ENCODE assay signal across 8 cellular contexts in the genomic region with DNA sequence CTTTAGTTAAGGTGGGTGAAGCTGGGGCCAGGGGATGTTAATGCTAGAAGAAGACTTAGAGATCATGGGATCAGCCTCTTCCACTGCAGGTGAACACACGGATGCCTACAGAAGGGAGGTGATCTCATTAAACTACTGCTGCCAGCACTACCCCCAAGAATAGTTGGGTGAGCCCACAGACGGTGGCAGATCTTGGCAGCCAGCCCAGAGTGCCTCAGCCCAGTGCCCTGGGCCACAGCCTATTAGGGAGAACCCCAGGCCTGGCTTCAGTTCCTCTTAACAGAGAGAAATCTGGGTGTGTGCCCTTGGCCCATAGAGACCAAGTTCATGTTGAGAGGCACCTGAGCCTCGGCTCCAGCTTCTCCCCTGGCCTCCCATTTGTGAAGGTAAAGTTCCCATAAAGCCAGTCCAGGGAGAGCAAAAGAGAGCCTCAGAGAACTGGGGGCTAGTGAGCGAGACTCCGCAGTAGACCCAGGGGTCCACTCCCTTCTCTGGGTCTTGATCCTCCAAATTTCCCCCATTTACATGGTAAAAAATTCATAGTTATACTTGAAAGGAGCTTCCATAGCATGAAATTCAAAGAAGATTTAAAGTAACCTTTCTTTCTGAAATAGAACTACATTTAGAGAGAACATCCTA.
DNase-seq lines count a peak whose midpoint lies in the region; ATAC-seq, FAIRE-seq and TF ChIP-seq lines count a peak whose summit lies in the region.

No MANE protein-coding gene starts in this region.

- no peak for FAIRE-seq in small intestine (lab: Jason Lieb, UNC)

- in situ Hi-C loops in G401 (cut with HindIII; ENCODE audit: low sequenced_read_pairs), result no loop called here

- CTCF ChIA-PET in CD4-positive, alpha-beta memory T cell (lab: Charles Lee; ENCODE audit: partially characterized antibody), result interaction anchor here (4.5 to 9.3 kb wide), 2 partner anchors 41 to 127 kb away, joined by 26 to 111 read pairs; a partner anchor contains a TSS

- no peaks in the 10 kb centered on the region for H3K27me3 Mint-ChIP-seq in CD4-positive, alpha-beta memory T cell
- no peaks in the 10 kb centered on the region for H3K27me3 Mint-ChIP-seq in activated naive CD4-positive, alpha-beta T cell treated with anti-CD3 and anti-CD28 coated beads, Interleukin-2, amount 50 U/mL, for 24 hours

- H3K27ac ChIP-seq in CD4-positive, alpha-beta memory T cell (ENCODE audit: low read depth, low read length), result no peak overlapping the region
- H3K27ac ChIP-seq in small intestine (ENCODE audit: low read depth in 1 of 2, low read length in 1 of 2), result peak overlapping the region in 1 of 2 donors; percentile 70
- H3K27ac ChIP-seq in WERI-Rb-1, result no peak overlapping the region

- H3K4me3 Mint-ChIP-seq in CD4-positive, alpha-beta memory T cell, result peak overlapping the region in 2 of 8 donors; percentile 22 to 26
- H3K4me3 Mint-ChIP-seq in activated naive CD4-positive, alpha-beta T cell treated with anti-CD3 and anti-CD28 coated beads, Interleukin-2, amount 50 U/mL, for 24 hours, result no peak overlapping the region

- 43 to 57% (median 52%) methylated on average over 5 of the region's 5 CpGs for WGBS in small intestine, 3 donors

- no peak overlapping the region for H3K4me3 ChIP-seq in CD4-positive, alpha-beta memory T cell (ENCODE audit: low read length in 2 of 2)
- H3K4me3 ChIP-seq in small intestine (ENCODE audit: low read depth in 1 of 2, low read length in 2 of 2) (no peak overlapping the region), WERI-Rb-1 (ENCODE audit: low read depth, low read length) (no peak overlapping the region)

- intact Hi-C loops in CD4-positive, alpha-beta memory T cell (cut with micrococcal nuclease), result no loop called here

- peak overlapping the region in 6 of 7 donors; percentile 75 to 97 (median 84) for H3K27ac Mint-ChIP-seq in CD4-positive, alpha-beta memory T cell
- peak overlapping the region; percentile 92 for H3K27ac Mint-ChIP-seq in activated naive CD4-positive, alpha-beta T cell treated with anti-CD3 and anti-CD28 coated beads, Interleukin-2, amount 50 U/mL, for 24 hours

- H3K9me3 ChIP-seq in CD4-positive, alpha-beta memory T cell (ENCODE audit: control insufficient read depth in 1 of 2, low read length in 2 of 2), result no peaks in the 10 kb centered on the region
- no peaks in the 10 kb centered on the region for H3K9me3 ChIP-seq in small intestine (ENCODE audit: control insufficient read depth, low read depth)
- H3K9me3 ChIP-seq in WERI-Rb-1 (ENCODE audit: severe bottlenecking), result peaks cover 2% of the 10 kb centered on the region

- no peaks in the 10 kb centered on the region for H3K36me3 ChIP-seq in CD4-positive, alpha-beta memory T cell (ENCODE audit: insufficient read depth, low read length)
- no peaks in the 10 kb centered on the region for H3K36me3 ChIP-seq in small intestine (ENCODE audit: control insufficient read depth in 2 of 2, insufficient read depth in 2 of 2, low read length in 2 of 2)
- H3K36me3 ChIP-seq in WERI-Rb-1, result no peaks in the 10 kb centered on the region

- ATAC-seq in GM21381 (IDR thresholded peaks at IDR 0.05; ENCODE audit: unreplicated experiment), result peak; percentile 42

- H3K4me1 Mint-ChIP-seq in CD4-positive, alpha-beta memory T cell, result peaks cover 57 to 90% (median 69%) of the 10 kb centered on the region in 4 donors
- H3K4me1 Mint-ChIP-seq in activated naive CD4-positive, alpha-beta T cell treated with anti-CD3 and anti-CD28 coated beads, Interleukin-2, amount 50 U/mL, for 24 hours, result peaks cover 78% of the 10 kb centered on the region

- peaks cover 69% of the 10 kb centered on the region for H3K4me1 ChIP-seq in CD4-positive, alpha-beta memory T cell (ENCODE audit: insufficient read depth, low read length)
- no peaks in the 10 kb centered on the region for H3K4me1 ChIP-seq in small intestine (ENCODE audit: control insufficient read depth in 2 of 2, insufficient read depth in 1 of 2, low read depth in 1 of 2, low read length in 1 of 2)

- POLR2A ChIA-PET in CD4-positive, alpha-beta memory T cell (lab: Charles Lee; ENCODE audit: partially characterized antibody), result interaction anchor here (3.9 to 10.6 kb wide), 2 partner anchors 16 to 125 kb away, joined by 17 to 253 read pairs; a partner anchor contains a TSS

- no peak for TF ChIP-seq CTCF in WERI-Rb-1 (IDR thresholded peaks at IDR 0.05; ENCODE audit: low read depth, low read length)

- H3K9me3 Mint-ChIP-seq in CD4-positive, alpha-beta memory T cell, result peaks cover 0 to 2% (median 0%) of the 10 kb centered on the region in 8 donors
- peaks cover 5% of the 10 kb centered on the region for H3K9me3 Mint-ChIP-seq in activated naive CD4-positive, alpha-beta T cell treated with anti-CD3 and anti-CD28 coated beads, Interleukin-2, amount 50 U/mL, for 24 hours

- no peaks in the 10 kb centered on the region for H3K27me3 ChIP-seq in CD4-positive, alpha-beta memory T cell (ENCODE audit: insufficient read depth, low read length)
- no peaks in the 10 kb centered on the region for H3K27me3 ChIP-seq in small intestine (ENCODE audit: control insufficient read depth in 2 of 2, insufficient read depth in 2 of 2, low read length in 2 of 2)
- H3K27me3 ChIP-seq in WERI-Rb-1 (ENCODE audit: insufficient read depth, low read depth, severe bottlenecking), result peaks cover 31% of the 10 kb centered on the region

- peak; percentile 48 to 82 (median 57) for DNase-seq in CD4-positive, alpha-beta memory T cell
- DNase-seq in KG1 (lab: John Stamatoyannopoulos, UW), result peak; percentile 25
- DNase-seq in small intestine, result peak; percentile 84
- no peak for DNase-seq in WERI-Rb-1
- no peak for DNase-seq in occipital lobe (lab: John Stamatoyannopoulos, UW)
- DNase-seq in G401 (ENCODE audit: low spot score), result no peak

- H3K36me3 Mint-ChIP-seq in CD4-positive, alpha-beta memory T cell, result no peaks in the 10 kb centered on the region
- peaks cover 10% of the 10 kb centered on the region for H3K36me3 Mint-ChIP-seq in activated naive CD4-positive, alpha-beta T cell treated with anti-CD3 and anti-CD28 coated beads, Interleukin-2, amount 50 U/mL, for 24 hours

Comparison
In these comparisons a context has a peak if more than half of its experiments do, and no peak if none do; other contexts are left out.
1. DNase-seq: peak in CD4-positive, alpha-beta memory T cell (5 of 5), KG1 (single experiment) and small intestine (single experiment); none in WERI-Rb-1 (single experiment), occipital lobe (single experiment) and G401 (single experiment).